ENCODE assay signal across 17 cellular contexts in the genomic region with DNA sequence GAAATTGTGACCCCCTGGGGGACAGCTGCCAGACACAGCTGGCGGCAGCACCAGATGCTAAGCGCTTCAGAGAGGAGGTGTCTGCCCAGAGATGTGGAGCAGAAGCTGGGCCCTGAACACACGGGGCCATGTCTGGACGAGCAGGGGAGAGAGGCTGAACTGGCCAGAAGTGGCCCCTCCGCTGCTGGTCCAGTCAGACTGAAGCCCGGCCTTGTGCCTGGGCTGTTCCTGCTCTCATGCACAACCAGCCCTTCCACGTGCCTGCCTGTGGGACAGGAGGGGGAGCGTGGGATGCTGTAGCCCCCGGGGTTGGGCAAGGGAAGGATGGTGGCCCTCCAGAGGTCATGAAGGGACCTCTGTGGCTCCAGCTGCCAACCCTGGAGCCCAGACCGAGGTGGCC. TPM values are rescaled to one million over a fixed set of nuclear protein-coding genes. Genes with fewer than 3 reads are reported as not detected.
DNase-seq lines count a peak whose midpoint lies in the region; ATAC-seq, FAIRE-seq and TF ChIP-seq lines count a peak whose summit lies in the region.
"Had no signal": no experiment of that assay in that cellular context is flagged by ENCODE, and none has a peak within 500 bp of the region (broad histone marks: within the 10 kb centered on the region; RNA-seq: fewer than 3 reads in every experiment).

No MANE protein-coding gene starts in this region.

- TF ChIP-seq POLR2A in H1 (IDR thresholded peaks at IDR 0.05; ENCODE audit: control extremely low read depth in 1 of 2, low read depth in 2 of 2, low read length in 2 of 2), result no peak

- no peak overlapping the region for H3K9ac ChIP-seq in GM23248
- no peak overlapping the region for H3K9ac ChIP-seq in H1 (replicated peaks in 1 of 4; ENCODE audit: extremely low read depth in 1 of 4, low read depth in 3 of 4, low read length in 3 of 4)

- no peak overlapping the region for H3K23ac ChIP-seq in H1 (ENCODE audit: insufficient read length)

- no peak overlapping the region for H3K56ac ChIP-seq in H1 (replicated peaks; ENCODE audit: insufficient read length, low read depth, low read length)

- DNase-seq in AG10803 (ENCODE audit: low read depth) (no peak), GM23248 (no peak), H1 (ENCODE audit: low read depth in 1 of 2, low spot score in 2 of 2) (no peak), omental fat pad (ENCODE audit: low spot score) (no peak), left ventricle myocardium inferior (no peak)
- DNase-seq in stimulated activated naive CD4-positive, alpha-beta T cell (lab: John Stamatoyannopoulos, UW), result no peak
- DNase-seq: activated CD8-positive, alpha-beta memory T cell treated with anti-CD3 and anti-CD28 coated beads, Interleukin-2, amount 50 U/mL, for 4 hours; mesenchymal stem cell; NCI-H2107; NK-92 treated with Interleukin-12 subunit alpha and Interleukin-12 subunit beta, amount 100 ng/mL, for 24 hours; SIG-M5; testis had no signal

- no peaks in the 10 kb centered on the region for H3K9me3 ChIP-seq in GM23248 (ENCODE audit: low read depth)
- no peaks in the 10 kb centered on the region for H3K9me3 ChIP-seq in H1 (ENCODE audit: insufficient read depth in 2 of 2, low read depth in 1 of 2, low read length in 1 of 2)
- no peaks in the 10 kb centered on the region for H3K9me3 ChIP-seq in left ventricle myocardium inferior (replicated peaks)
- H3K9me3 ChIP-seq: HAP-1, spleen, testis had no signal

- in situ Hi-C loops in GM23248 (cut with MboI), result no loop called here

- peak overlapping the region; percentile 87 for H3K4me3 ChIP-seq in AG10803 (ENCODE audit: low read length)
- peak overlapping the region; percentile 84 for H3K4me3 ChIP-seq in GM23248
- H3K4me3 ChIP-seq in H1 (ENCODE audit: extremely low read depth in 1 of 4, insufficient read depth in 2 of 4, low read depth in 3 of 4, low read length in 4 of 4), result no peak overlapping the region
- no peak overlapping the region for H3K4me3 ChIP-seq in left ventricle myocardium inferior
- H3K4me3 ChIP-seq: testis had no signal

- intact Hi-C loops in left ventricle myocardium inferior (cut with micrococcal nuclease), result no loop called here

- no peak overlapping the region for H4K5ac ChIP-seq in H1 (ENCODE audit: insufficient read length, low read depth, low read length)

- H2BK15ac ChIP-seq in H1 (ENCODE audit: low read length), result no peak overlapping the region

- H3K4me2 ChIP-seq in GM23248 (ENCODE audit: unreplicated experiment) (no peak overlapping the region), H1 (ENCODE audit: insufficient read depth in 1 of 2, low read depth in 2 of 2, low read length in 2 of 2) (no peak overlapping the region)

- no peak for ATAC-seq in omental fat pad (ENCODE audit: low FRiP score)

- H4K8ac ChIP-seq in H1 (ENCODE audit: extremely low read depth, insufficient read depth, low read length), result no peak overlapping the region

- no peak overlapping the region for H3K27ac ChIP-seq in GM23248
- H3K27ac ChIP-seq in H1 (ENCODE audit: low read depth, low read length), result no peak overlapping the region
- no peak overlapping the region for H3K27ac ChIP-seq in left ventricle myocardium inferior (replicated peaks)
- H3K27ac ChIP-seq: spleen, testis had no signal

- CTCF ChIA-PET in H1 (lab: Charles Lee; ENCODE audit: partially characterized antibody), result interaction anchor here (0.6 to 5.6 kb wide), 6 partner anchors 9 to 213 kb away, joined by 3 to 54 read pairs (median 4); partner anchors contain the start of gene SCO2

- H2BK120ac ChIP-seq in H1 (replicated peaks; ENCODE audit: low read depth, low read length), result no peak overlapping the region

- H3K4me1 ChIP-seq in GM23248 (ENCODE audit: insufficient read depth) (0 out of 2 replicates have a peak, but pooled peaks cover 3% of the 10 kb centered on the region), H1 (replicated peaks in 1 of 4; ENCODE audit: control insufficient read depth in 3 of 4, insufficient read depth in 4 of 4, low read length in 3 of 4) (peaks cover 0 to 5% (median 0%) of the 10 kb centered on the region in 4 experiments; a peak in 4 of 7 replicates), left ventricle myocardium inferior (peaks cover 15% of the 10 kb centered on the region)
- H3K4me1 ChIP-seq: HAP-1, testis had no signal

- H3K9me2 ChIP-seq in GM23248 (ENCODE audit: insufficient read depth), result no peaks in the 10 kb centered on the region

- H4K91ac ChIP-seq in H1 (replicated peaks; ENCODE audit: insufficient read length, low read length), result no peak overlapping the region

- peaks cover 4% of the 10 kb centered on the region; the same call in 1 of the 2 replicates for H3K79me2 ChIP-seq in GM23248 (ENCODE audit: insufficient read depth)
- H3K79me2 ChIP-seq in H1 (ENCODE audit: control insufficient read depth in 1 of 2, insufficient read depth in 2 of 2, low read length in 2 of 2), result no peaks in the 10 kb centered on the region

- FAIRE-seq in H1 (lab: Jason Lieb, UNC), result no peak
- FAIRE-seq: GM18507 had no signal

- H3K27me3 ChIP-seq in GM23248 (replicated peaks; ENCODE audit: insufficient read depth) (no peaks in the 10 kb centered on the region), H1 (replicated peaks in 1 of 4; ENCODE audit: control insufficient read depth in 3 of 4, extremely low read depth in 1 of 4, insufficient read depth in 3 of 4, low read length in 3 of 4) (peaks cover 1 to 22% (median 13%) of the 10 kb centered on the region in 4 experiments; a peak in 6 of 7 replicates), left ventricle myocardium inferior (ENCODE audit: low read depth) (peaks cover 95% of the 10 kb centered on the region)
- H3K27me3 ChIP-seq: testis had no signal

- TF ChIP-seq RAD21 in H1 (IDR thresholded peaks at IDR 0.05 in 1 of 2, conservative IDR thresholded peaks at IDR 0.05 in 1 of 2; ENCODE audit: low read depth in 2 of 2, low read length in 2 of 2), result no peak

- H3K18ac ChIP-seq in H1 (ENCODE audit: extremely low read depth, low read length), result no peak overlapping the region

- peaks cover 4% of the 10 kb centered on the region; the same call in 1 of the 2 replicates for H3K23me2 ChIP-seq in H1 (ENCODE audit: low read depth, low read length)

- TF ChIP-seq EP300 in H1 (IDR thresholded peaks at IDR 0.05; ENCODE audit: borderline replicate concordance in 1 of 2, low read depth in 2 of 2, low read length in 2 of 2), result no peak

- H2BK20ac ChIP-seq in H1 (ENCODE audit: low read length), result no peak overlapping the region

- H3K79me1 ChIP-seq in H1 (ENCODE audit: low read depth, low read length), result no peaks in the 10 kb centered on the region

- POLR2A ChIA-PET in H1 (lab: Charles Lee; ENCODE audit: partially characterized antibody), result interaction anchor here (1.4 to 4.8 kb wide), 10 partner anchors 9 to 29 kb away, joined by 3 to 21 read pairs (median 7); partner anchors contain the start of genes LMF2 and NCAPH2

- H4K20me1 ChIP-seq in GM23248 (ENCODE audit: insufficient read depth), result no peaks in the 10 kb centered on the region
- peaks cover 0 to 3% of the 10 kb centered on the region in 2 experiments for H4K20me1 ChIP-seq in H1 (replicated peaks in 1 of 2; ENCODE audit: control insufficient read depth in 1 of 2, insufficient read depth in 2 of 2, low read length in 2 of 2)

- H2BK5ac ChIP-seq in H1 (ENCODE audit: low read depth, low read length), result no peak overlapping the region

- H3F3A ChIP-seq in GM23248 (ENCODE audit: insufficient read depth), result no peaks in the 10 kb centered on the region

- H2AFZ ChIP-seq in GM23248 (no peak overlapping the region), H1 (ENCODE audit: low read length) (no peak overlapping the region)

- H2BK12ac ChIP-seq in H1 (ENCODE audit: low read depth, low read length), result 0 out of 2 replicates have a peak overlapping the region, but pooled peaks have one; percentile 60

- no peak overlapping the region for H2AK5ac ChIP-seq in H1 (ENCODE audit: low read depth, low read length)

- WGBS in GM23248 (ENCODE audit: low coverage in 1 of 2, low lambda C conversion rate in 2 of 2, missing lambda C conversion rate in 2 of 2), 2 experiments, result 82% methylated on average over 7 to 10 of the region's 10 CpGs
- 95% methylated on average over 10 of the region's 10 CpGs; no CpG with 5 or more reads in 1 of the 2 experiments for WGBS in H1 (ENCODE audit: extremely low coverage in 1 of 2, insufficient coverage in 1 of 2, insufficient read length in 1 of 2, insufficient replicate concordance in 2 of 2, low coverage in 1 of 2, low lambda C conversion rate in 2 of 2, missing lambda C conversion rate in 1 of 2), 2 experiments

- H3K36me3 ChIP-seq in GM23248 (ENCODE audit: low read depth), result no peaks in the 10 kb centered on the region
- 0 out of 8 replicates have a peak, but pooled peaks cover 0 to 2% (median 0%) of the 10 kb centered on the region in 4 experiments for H3K36me3 ChIP-seq in H1 (ENCODE audit: control insufficient read depth in 2 of 4, insufficient read depth in 4 of 4, low read length in 3 of 4)
- no peaks in the 10 kb centered on the region for H3K36me3 ChIP-seq in left ventricle myocardium inferior
- H3K36me3 ChIP-seq: HAP-1, spleen had no signal

- no peak overlapping the region for H3K14ac ChIP-seq in H1 (ENCODE audit: insufficient read length)

- no peak overlapping the region for H3K4ac ChIP-seq in H1 (replicated peaks; ENCODE audit: insufficient read length, low read depth, low read length)

- no peak for TF ChIP-seq CTCF in AG10803 (conservative IDR thresholded peaks at IDR 0.05; ENCODE audit: low read length)
- no peak for TF ChIP-seq CTCF in H1 (IDR thresholded peaks at IDR 0.05; ENCODE audit: control extremely low read depth in 1 of 3, insufficient read depth in 1 of 3, low read depth in 1 of 3, low read length in 3 of 3)
- no peak for TF ChIP-seq CTCF in omental fat pad (IDR thresholded peaks at IDR 0.05)
- no peak for TF ChIP-seq CTCF in left ventricle myocardium inferior (IDR thresholded peaks at IDR 0.05; ENCODE audit: borderline replicate concordance)

RNA-seq across cellular contexts. Expression of gene ADM2, which starts 1.8 kb away (rescaled TPM):
- total RNA-seq in GM23248 (2014; rRNA removed; shearing (Covaris generic)), result 11.4 and 15.2 TPM in 2 replicates
- polyA plus RNA-seq in GM23248 (2016; fragmentation: Nextera tagmentation; extraction: Ambion mirVana), result 11.6 and 14.0 TPM in 2 replicates
- 7.5 and 8.0 TPM in 2 replicates for total RNA-seq in H1 (2021; fragmentation: NEBNext Ultra II Directional; extraction: Animal tissue kit (Norgen Biotek cat#: 25700))
- 3.3 and 6.8 TPM in 2 replicates for polyA plus RNA-seq in H1 (2011; rRNA removed)
- 4.8 TPM for polyA plus RNA-seq in H1 (2011; cell fraction: cytosol; rRNA removed)
- polyA plus RNA-seq in H1 (2011; cell fraction: nucleus; rRNA removed), result 6.5 TPM
- 7.1 to 10.4 TPM (median 9.2 TPM) in 4 replicates for polyA plus RNA-seq in H1 (2012, experiment 1 of 2)
- 8.2 TPM for polyA plus RNA-seq in H1 (2012, experiment 2 of 2)
- 4.6 TPM for polyA plus RNA-seq in H1 (2013, experiment 1 of 2)
- 5.1 TPM for polyA plus RNA-seq in H1 (2013, experiment 2 of 2)
- 2.2 and 4.0 TPM in 2 replicates for polyA minus RNA-seq in H1 (2011; rRNA and poly(A)+ RNA removed)
- polyA minus RNA-seq in H1 (2011; cell fraction: cytosol; rRNA and poly(A)+ RNA removed), result 5.6 TPM
- polyA minus RNA-seq in H1 (2011; cell fraction: nucleus; rRNA and poly(A)+ RNA removed), result 6.9 TPM
- under 1 TPM in 1 of 4 donors, not detected in 3; 0.12 TPM for total RNA-seq in omental fat pad
- not detected for total RNA-seq in left ventricle myocardium inferior

RNA-seq across cellular contexts. Expression of gene MIOX, which starts 3.6 kb away (rescaled TPM):
- not detected in 2 replicates for total RNA-seq in GM23248 (2014; rRNA removed; shearing (Covaris generic))
- 0.16 TPM in 1 of 2 replicates, not detected in the other for polyA plus RNA-seq in GM23248 (2016; fragmentation: Nextera tagmentation; extraction: Ambion mirVana)
- total RNA-seq in H1 (2021; fragmentation: NEBNext Ultra II Directional; extraction: Animal tissue kit (Norgen Biotek cat#: 25700)), result 0.30 and 0.33 TPM in 2 replicates
- 0.32 and 0.57 TPM in 2 replicates for polyA plus RNA-seq in H1 (2011; rRNA removed)
- polyA plus RNA-seq in H1 (2011; cell fraction: cytosol; rRNA removed), result 0.30 TPM
- 1.6 TPM for polyA plus RNA-seq in H1 (2011; cell fraction: nucleus; rRNA removed)
- polyA plus RNA-seq in H1 (2012, experiment 1 of 2), result 0.44 to 0.54 TPM (median 0.48 TPM) in 3 of 4 replicates, not detected in the other
- polyA plus RNA-seq in H1 (2012, experiment 2 of 2), result not detected
- 0.10 TPM for polyA plus RNA-seq in H1 (2013, experiment 1 of 2)
- polyA plus RNA-seq in H1 (2013, experiment 2 of 2), result 0.15 TPM
- polyA minus RNA-seq in H1 (2011; rRNA and poly(A)+ RNA removed), result 0.32 TPM in 1 of 2 replicates, not detected in the other
- not detected for polyA minus RNA-seq in H1 (2011; cell fraction: cytosol; rRNA and poly(A)+ RNA removed)
- not detected for polyA minus RNA-seq in H1 (2011; cell fraction: nucleus; rRNA and poly(A)+ RNA removed)
- not detected for total RNA-seq in omental fat pad
- total RNA-seq in left ventricle myocardium inferior, result not detected
- total RNA-seq: aorta, dermis microvascular lymphatic vessel endothelial cell had no signal
- polyA plus RNA-seq: aorta had no signal

RNA-seq across cellular contexts. Expression of gene SBF1, which starts 8.3 kb away (rescaled TPM):
- 92.0 and 93.5 TPM in 2 replicates for total RNA-seq in GM23248 (2014; rRNA removed; shearing (Covaris generic))
- polyA plus RNA-seq in GM23248 (2016; fragmentation: Nextera tagmentation; extraction: Ambion mirVana) (25.2 and 27.6 TPM in 2 replicates), H1 (2011; rRNA removed) (29.1 and 53.7 TPM in 2 replicates)
- 68.4 and 71.5 TPM in 2 replicates for total RNA-seq in H1 (2021; fragmentation: NEBNext Ultra II Directional; extraction: Animal tissue kit (Norgen Biotek cat#: 25700))
- polyA plus RNA-seq in H1 (2011; cell fraction: cytosol; rRNA removed), result 39.8 TPM
- 249 TPM for polyA plus RNA-seq in H1 (2011; cell fraction: nucleus; rRNA removed)
- polyA plus RNA-seq in H1 (2012, experiment 1 of 2), result 28.7 to 64.6 TPM (median 48.3 TPM) in 4 replicates
- 28.6 TPM for polyA plus RNA-seq in H1 (2012, experiment 2 of 2)
- polyA plus RNA-seq in H1 (2013, experiment 1 of 2), result 20.2 TPM
- 19.9 TPM for polyA plus RNA-seq in H1 (2013, experiment 2 of 2)
- 41.0 and 54.8 TPM in 2 replicates for polyA minus RNA-seq in H1 (2011; rRNA and poly(A)+ RNA removed)
- 47.9 TPM for polyA minus RNA-seq in H1 (2011; cell fraction: cytosol; rRNA and poly(A)+ RNA removed)
- polyA minus RNA-seq in H1 (2011; cell fraction: nucleus; rRNA and poly(A)+ RNA removed), result 102 TPM
- total RNA-seq in omental fat pad (10 to 100 TPM; 37.5 to 66.8 (median 43.8) TPM), left ventricle myocardium inferior (55.8 TPM)

RNA-seq across cellular contexts. Expression of gene LMF2, which starts 24.4 kb away (rescaled TPM):
- total RNA-seq in GM23248 (2014; rRNA removed; shearing (Covaris generic)), result 95.0 and 124 TPM in 2 replicates
- polyA plus RNA-seq in GM23248 (2016; fragmentation: Nextera tagmentation; extraction: Ambion mirVana), result 101 and 106 TPM in 2 replicates
- total RNA-seq in H1 (2021; fragmentation: NEBNext Ultra II Directional; extraction: Animal tissue kit (Norgen Biotek cat#: 25700)), result 31.3 and 34.3 TPM in 2 replicates
- 62.9 and 80.4 TPM in 2 replicates for polyA plus RNA-seq in H1 (2011; rRNA removed)
- polyA plus RNA-seq in H1 (2011; cell fraction: cytosol; rRNA removed), result 49.9 TPM
- 250 TPM for polyA plus RNA-seq in H1 (2011; cell fraction: nucleus; rRNA removed)
- 18.2 to 38.1 TPM (median 36.3 TPM) in 4 replicates for polyA plus RNA-seq in H1 (2012, experiment 1 of 2)
- polyA plus RNA-seq in H1 (2012, experiment 2 of 2), result 28.8 TPM
- 42.9 TPM for polyA plus RNA-seq in H1 (2013, experiment 1 of 2)
- polyA plus RNA-seq in H1 (2013, experiment 2 of 2), result 40.7 TPM
- 11.2 and 19.4 TPM in 2 replicates for polyA minus RNA-seq in H1 (2011; rRNA and poly(A)+ RNA removed)
- 26.9 TPM for polyA minus RNA-seq in H1 (2011; cell fraction: cytosol; rRNA and poly(A)+ RNA removed)
- 43.0 TPM for polyA minus RNA-seq in H1 (2011; cell fraction: nucleus; rRNA and poly(A)+ RNA removed)
- 10 to 100 TPM; 50.8 to 54.9 (median 51.7) TPM for total RNA-seq in omental fat pad
- total RNA-seq in left ventricle myocardium inferior, result 23.4 TPM

RNA-seq across cellular contexts. Expression of gene NCAPH2, which starts 24.9 kb away (rescaled TPM):
- total RNA-seq in GM23248 (2014; rRNA removed; shearing (Covaris generic)), result 33.8 and 61.0 TPM in 2 replicates
- polyA plus RNA-seq in GM23248 (2016; fragmentation: Nextera tagmentation; extraction: Ambion mirVana) (27.7 and 28.6 TPM in 2 replicates), H1 (2011; rRNA removed) (73.8 and 81.6 TPM in 2 replicates)
- total RNA-seq in H1 (2021; fragmentation: NEBNext Ultra II Directional; extraction: Animal tissue kit (Norgen Biotek cat#: 25700)), result 62.2 and 70.4 TPM in 2 replicates
- 69.3 TPM for polyA plus RNA-seq in H1 (2011; cell fraction: cytosol; rRNA removed)
- polyA plus RNA-seq in H1 (2011; cell fraction: nucleus; rRNA removed), result 122 TPM
- 40.8 to 68.5 TPM (median 62.3 TPM) in 4 replicates for polyA plus RNA-seq in H1 (2012, experiment 1 of 2)
- polyA plus RNA-seq in H1 (2012, experiment 2 of 2), result 53.6 TPM
- 24.8 TPM for polyA plus RNA-seq in H1 (2013, experiment 1 of 2)
- polyA plus RNA-seq in H1 (2013, experiment 2 of 2), result 23.7 TPM
- 33.5 and 33.6 TPM in 2 replicates for polyA minus RNA-seq in H1 (2011; rRNA and poly(A)+ RNA removed)
- 39.4 TPM for polyA minus RNA-seq in H1 (2011; cell fraction: cytosol; rRNA and poly(A)+ RNA removed)
- polyA minus RNA-seq in H1 (2011; cell fraction: nucleus; rRNA and poly(A)+ RNA removed), result 33.5 TPM
- total RNA-seq in omental fat pad (10 to 100 TPM; 27.7 to 48.2 (median 29.5) TPM), left ventricle myocardium inferior (27.7 TPM)

Comparison
In these comparisons a context has a peak if more than half of its experiments do, and no peak if none do; other contexts are left out.
1. H3K4me3 ChIP-seq: peak in AG10803 (single experiment) and GM23248 (single experiment); none in H1 (0 of 4) and left ventricle myocardium inferior (single experiment).